Comparison of ENCODE assay signal across 22 cellular contexts in the genomic region with DNA sequence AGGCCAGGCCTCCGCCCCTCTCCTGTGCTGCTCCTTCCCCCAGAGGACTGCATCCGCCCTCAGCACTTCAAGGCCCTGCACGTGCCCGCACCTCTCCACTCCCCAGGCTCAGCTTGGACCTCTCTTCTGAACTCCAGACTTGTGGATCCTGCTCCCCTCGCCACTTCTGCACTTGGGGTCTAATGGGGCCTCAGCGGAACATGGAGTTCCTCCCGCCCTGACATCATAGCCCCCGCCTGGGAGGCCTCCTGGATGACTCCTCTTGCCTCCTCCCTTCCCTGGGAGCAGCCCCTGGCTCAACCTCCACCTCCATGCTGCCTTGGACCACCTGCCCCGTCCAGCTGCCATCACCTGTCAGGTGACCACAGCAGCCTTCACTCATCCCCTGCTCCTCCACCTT. TPM values are rescaled to one million over a fixed set of nuclear protein-coding genes. Genes with fewer than 3 reads are reported as not detected.
DNase-seq lines count a peak whose midpoint lies in the region; ATAC-seq and TF ChIP-seq lines count a peak whose summit lies in the region.
"Had no signal": no experiment of that assay in that cellular context is flagged by ENCODE, and none has a peak within 500 bp of the region (broad histone marks: within the 10 kb centered on the region; RNA-seq: fewer than 3 reads in every experiment).

No MANE protein-coding gene starts in this region.

- intact Hi-C loops in Caco-2 (cut with micrococcal nuclease; ENCODE audit: unreplicated experiment) = no loop called here
- intact Hi-C loops in posterior vena cava (cut with DNase I) = no loop called here
- intact Hi-C loops in dorsolateral prefrontal cortex (cut with DNase I) = no loop called here

- peak overlapping the region; percentile 48 for H3K27ac Mint-ChIP-seq in Caco-2 (ENCODE audit: unreplicated experiment)
- no peak overlapping the region for H3K27ac Mint-ChIP-seq in activated CD4-positive, alpha-beta T cell treated with anti-CD3 and anti-CD28 coated beads, Interleukin-2, amount 10 ng/mL, durations not matched to agents 7 days and 5 days

- no peak overlapping the region for H4K8ac ChIP-seq in neuronal stem cell (ENCODE audit: low read depth, low read length)

- no peak overlapping the region for H3K9ac ChIP-seq in neuronal stem cell (ENCODE audit: low read depth, low read length, poor library complexity)
- H3K9ac ChIP-seq: BLaER1 had no signal

- no peak overlapping the region for H2BK15ac ChIP-seq in neuronal stem cell (ENCODE audit: low read length)

- H4K91ac ChIP-seq in neuronal stem cell (ENCODE audit: low read depth, low read length, poor library complexity) = no peak overlapping the region

- no peaks in the 10 kb centered on the region for H3K27me3 Mint-ChIP-seq in Caco-2 (ENCODE audit: insufficient read depth, unreplicated experiment)
- H3K27me3 Mint-ChIP-seq in activated CD4-positive, alpha-beta T cell treated with anti-CD3 and anti-CD28 coated beads, Interleukin-2, amount 10 ng/mL, durations not matched to agents 7 days and 5 days = no peaks in the 10 kb centered on the region
- H3K27me3 Mint-ChIP-seq: CD4-positive, alpha-beta memory T cell; CD4-positive, CD25-positive, alpha-beta regulatory T cell; CD8-positive, alpha-beta memory T cell had no signal

- POLR2A ChIA-PET in Caco-2 (lab: Charles Lee) = no interaction called here
- POLR2A ChIA-PET in activated CD4-positive, alpha-beta T cell treated with anti-CD3 and anti-CD28 coated beads, Interleukin-2, amount 10 ng/mL, durations not matched to agents 7 days and 5 days (lab: Charles Lee) = no interaction called here

- no peaks in the 10 kb centered on the region for H3K4me1 Mint-ChIP-seq in Caco-2 (ENCODE audit: low read depth, unreplicated experiment)
- no peaks in the 10 kb centered on the region for H3K4me1 Mint-ChIP-seq in activated CD4-positive, alpha-beta T cell treated with anti-CD3 and anti-CD28 coated beads, Interleukin-2, amount 10 ng/mL, durations not matched to agents 7 days and 5 days
- H3K4me1 Mint-ChIP-seq: CD14-positive monocyte; CD4-positive, alpha-beta memory T cell had no signal

- H3K4me2 ChIP-seq in neuronal stem cell (ENCODE audit: insufficient read depth, low read length, poor library complexity, severe bottlenecking) = no peak overlapping the region
- H3K4me2 ChIP-seq: BLaER1 had no signal

- no peak overlapping the region for H3K18ac ChIP-seq in neuronal stem cell (ENCODE audit: low read length)

- DNase-seq in Caco-2 = no peak
- no peak for DNase-seq in neuronal stem cell (ENCODE audit: low spot score)
- DNase-seq in posterior vena cava (ENCODE audit: low spot score) = peak; percentile 72
- DNase-seq in activated CD4-positive, alpha-beta T cell treated with anti-CD3 and anti-CD28 coated beads, Interleukin-2, amount 10 ng/mL, durations not matched to agents 7 days and 5 days = no peak
- DNase-seq in dorsolateral prefrontal cortex = no peak
- DNase-seq: 8988T; ACHN; BE2C; C1 segment of cervical spinal cord; Calu3; CD4-positive, alpha-beta memory T cell; CD4-positive, CD25-positive, alpha-beta regulatory T cell; CD8-positive, alpha-beta memory T cell; COR-L47; DMS79 treated with DMSO at 0.1 percent for 48 hours; GF-D8 had no signal

- no peak overlapping the region for H3K27ac ChIP-seq in neuronal stem cell (replicated peaks; ENCODE audit: low read length)
- H3K27ac ChIP-seq in dorsolateral prefrontal cortex = no peak overlapping the region
- H3K27ac ChIP-seq: BLaER1 had no signal

- no TSS peak for BruUV-seq in Caco-2 (replicated peaks; lab: Mats Ljungman, UMichigan)

- no peak overlapping the region for H3K4ac ChIP-seq in neuronal stem cell (ENCODE audit: low read length)

- WGBS in neuronal stem cell (ENCODE audit: extremely low coverage in 2 of 2, insufficient read length in 2 of 2, insufficient replicate concordance in 1 of 2), 2 donors = no CpG with 5 or more reads among the region's 9 CpGs

- H3K23ac ChIP-seq in neuronal stem cell (ENCODE audit: low read depth, low read length, poor library complexity) = peak overlapping the region; percentile 91

- H3K9me3 Mint-ChIP-seq in Caco-2 (ENCODE audit: unreplicated experiment) = no peaks in the 10 kb centered on the region
- no peaks in the 10 kb centered on the region for H3K9me3 Mint-ChIP-seq in activated CD4-positive, alpha-beta T cell treated with anti-CD3 and anti-CD28 coated beads, Interleukin-2, amount 10 ng/mL, durations not matched to agents 7 days and 5 days
- H3K9me3 Mint-ChIP-seq: CD14-positive monocyte; CD4-positive, alpha-beta memory T cell; CD4-positive, CD25-positive, alpha-beta regulatory T cell; CD8-positive, alpha-beta memory T cell had no signal

- H3K36me3 Mint-ChIP-seq in Caco-2 (ENCODE audit: insufficient read depth, unreplicated experiment) = peaks cover 6% of the 10 kb centered on the region
- peaks cover 20% of the 10 kb centered on the region for H3K36me3 Mint-ChIP-seq in activated CD4-positive, alpha-beta T cell treated with anti-CD3 and anti-CD28 coated beads, Interleukin-2, amount 10 ng/mL, durations not matched to agents 7 days and 5 days (ENCODE audit: low read depth)

- H3K4me3 ChIP-seq in Caco-2 (ENCODE audit: low read depth, low read length) (no peak overlapping the region), neuronal stem cell (ENCODE audit: low read length in 2 of 2) (no peak overlapping the region), dorsolateral prefrontal cortex (no peak overlapping the region)
- H3K4me3 ChIP-seq: BLaER1 had no signal

- ATAC-seq in esophagus mucosa (peak; percentile 5), GM21723 (IDR thresholded peaks at IDR 0.05; ENCODE audit: unreplicated experiment) (no peak)

- H2BK5ac ChIP-seq in neuronal stem cell (ENCODE audit: low read length) = no peak overlapping the region

- H2BK12ac ChIP-seq in neuronal stem cell (ENCODE audit: low read length) = no peak overlapping the region

- TF ChIP-seq CTCF in Caco-2 (IDR thresholded peaks at IDR 0.05; ENCODE audit: insufficient read depth in 1 of 2, low read depth in 1 of 2, low read length in 1 of 2, severe bottlenecking in 1 of 2, unreplicated experiment in 1 of 2) (no peak), dorsolateral prefrontal cortex (IDR thresholded peaks at IDR 0.05 in 54 of 56, conservative IDR thresholded peaks at IDR 0.05 in 2 of 56; ENCODE audit: low read depth in 1 of 56, partially characterized antibody in 56 of 56) (no peak)

- no peaks in the 10 kb centered on the region for H3K79me1 ChIP-seq in neuronal stem cell (ENCODE audit: low read depth, low read length)

- H2AFZ ChIP-seq in neuronal stem cell (ENCODE audit: low read length) = no peak overlapping the region

- no peak overlapping the region for H3K14ac ChIP-seq in neuronal stem cell (ENCODE audit: low read length)

- H3K27me3 ChIP-seq in Caco-2 (replicated peaks; ENCODE audit: control insufficient read depth, insufficient read depth, low read length) (no peaks in the 10 kb centered on the region), neuronal stem cell (ENCODE audit: control insufficient read depth in 3 of 3, insufficient read depth in 3 of 3, low read depth in 1 of 3, low read length in 3 of 3) (no peaks in the 10 kb centered on the region), dorsolateral prefrontal cortex (no peaks in the 10 kb centered on the region)
- H3K27me3 ChIP-seq: BE2C, BLaER1 had no signal

- no peak overlapping the region for H2BK120ac ChIP-seq in neuronal stem cell (ENCODE audit: low read depth, low read length)

- H3K4me1 ChIP-seq in Caco-2 (no peaks in the 10 kb centered on the region), neuronal stem cell (ENCODE audit: control insufficient read depth in 2 of 2, insufficient read depth in 1 of 2, low read depth in 1 of 2, low read length in 2 of 2) (no peaks in the 10 kb centered on the region)
- H3K4me1 ChIP-seq: BE2C, BLaER1 had no signal

- H3K4me3 Mint-ChIP-seq in Caco-2 (ENCODE audit: unreplicated experiment) = no peak overlapping the region
- no peak overlapping the region for H3K4me3 Mint-ChIP-seq in activated CD4-positive, alpha-beta T cell treated with anti-CD3 and anti-CD28 coated beads, Interleukin-2, amount 10 ng/mL, durations not matched to agents 7 days and 5 days
- H3K4me3 Mint-ChIP-seq: CD14-positive monocyte; CD4-positive, alpha-beta memory T cell; CD4-positive, CD25-positive, alpha-beta regulatory T cell; CD8-positive, alpha-beta memory T cell had no signal

- no peak overlapping the region for H2AK5ac ChIP-seq in neuronal stem cell (ENCODE audit: low read depth, low read length)

- H3K36me3 ChIP-seq in Caco-2 (ENCODE audit: control insufficient read depth, insufficient read depth, low read length) = no peaks in the 10 kb centered on the region
- peaks cover 12 to 37% of the 10 kb centered on the region in 2 donors for H3K36me3 ChIP-seq in neuronal stem cell (replicated peaks in 1 of 2; ENCODE audit: control insufficient read depth in 2 of 2, insufficient read depth in 2 of 2, low read length in 2 of 2)
- H3K36me3 ChIP-seq: BE2C had no signal

- H3K9me3 ChIP-seq in Caco-2 = no peaks in the 10 kb centered on the region
- peaks cover 0 to 4% of the 10 kb centered on the region in 2 donors for H3K9me3 ChIP-seq in neuronal stem cell (replicated peaks in 1 of 2; ENCODE audit: control insufficient read depth in 2 of 2, insufficient read depth in 1 of 2, low read depth in 1 of 2, low read length in 2 of 2)
- H3K9me3 ChIP-seq: BE2C, BLaER1 had no signal

- CTCF ChIA-PET in Caco-2 (lab: Charles Lee) = no interaction called here
- CTCF ChIA-PET in activated CD4-positive, alpha-beta T cell treated with anti-CD3 and anti-CD28 coated beads, Interleukin-2, amount 10 ng/mL, durations not matched to agents 7 days and 5 days (lab: Charles Lee) = no interaction called here

RNA-seq across cellular contexts. Expression of a gene that starts 10.1 kb away (rescaled TPM):
- 4.6 and 6.4 TPM in 2 replicates for total RNA-seq in Caco-2 (2022)
- 0.20 TPM for total RNA-seq in esophagus mucosa
- 0.82 TPM for polyA plus RNA-seq in neuronal stem cell (2013, experiment 1 of 2)
- 0.82 TPM for polyA plus RNA-seq in neuronal stem cell (2013, experiment 2 of 2)
- total RNA-seq in posterior vena cava = 1 to 10 TPM; 1.2 to 2.0 TPM
- total RNA-seq in activated CD4-positive, alpha-beta T cell treated with anti-CD3 and anti-CD28 coated beads, Interleukin-2, amount 10 ng/mL, durations not matched to agents 7 days and 5 days = not detected
- 1 to 10 TPM in 119 of 120 experiments, under 1 TPM in 1; 0.68 to 9.4 (median 4.3) TPM for total RNA-seq in dorsolateral prefrontal cortex
- total RNA-seq: A673; CD4-positive, CD25-positive, alpha-beta regulatory T cell had no signal
- polyA plus RNA-seq: CD4-positive, alpha-beta memory T cell; CD4-positive, CD25-positive, alpha-beta regulatory T cell; CD8-positive, alpha-beta memory T cell had no signal

RNA-seq across cellular contexts. Expression of a gene that starts 22.3 kb away (rescaled TPM):
- total RNA-seq in Caco-2 (2022) = 39.2 and 41.7 TPM in 2 replicates
- 43.8 TPM for total RNA-seq in esophagus mucosa
- 49.7 TPM for polyA plus RNA-seq in neuronal stem cell (2013, experiment 1 of 2)
- 46.8 TPM for polyA plus RNA-seq in neuronal stem cell (2013, experiment 2 of 2)
- 10 to 100 TPM; 29.0 to 45.9 TPM for total RNA-seq in posterior vena cava
- total RNA-seq in activated CD4-positive, alpha-beta T cell treated with anti-CD3 and anti-CD28 coated beads, Interleukin-2, amount 10 ng/mL, durations not matched to agents 7 days and 5 days = 10 to 100 TPM; 52.9 to 55.6 TPM
- total RNA-seq in dorsolateral prefrontal cortex = 10 to 100 TPM; 25.6 to 57.3 (median 44.4) TPM

RNA-seq across cellular contexts. Expression of a gene that starts 27.6 kb away (rescaled TPM):
- total RNA-seq in Caco-2 (2022) (5.8 and 5.9 TPM in 2 replicates), esophagus mucosa (0.60 TPM), posterior vena cava (under 1 TPM; 0.24 to 0.69 TPM), dorsolateral prefrontal cortex (1 to 10 TPM in 119 of 120 experiments, under 1 TPM in 1; 0.96 to 8.4 (median 3.1) TPM)
- polyA plus RNA-seq in neuronal stem cell (2013, experiment 1 of 2) = 0.82 TPM
- polyA plus RNA-seq in neuronal stem cell (2013, experiment 2 of 2) = 0.89 TPM
- under 1 TPM; 0.12 to 0.17 TPM for total RNA-seq in activated CD4-positive, alpha-beta T cell treated with anti-CD3 and anti-CD28 coated beads, Interleukin-2, amount 10 ng/mL, durations not matched to agents 7 days and 5 days
- polyA plus RNA-seq: AG04450 had no signal
